In genomic region chr12:85804663-85805062, GRCh38 we compare ENCODE assay signal across 16 cellular contexts. TPM values are rescaled to one million over a fixed set of nuclear protein-coding genes. Genes with fewer than 3 reads are reported as not detected.
DNase-seq lines count a peak whose midpoint lies in the region; ATAC-seq and TF ChIP-seq lines count a peak whose summit lies in the region.
"Had no signal": no experiment of that assay in that cellular context is flagged by ENCODE, and none has a peak within 500 bp of the region (broad histone marks: within the 10 kb centered on the region; RNA-seq: fewer than 3 reads in every experiment).

No MANE protein-coding gene starts in this region.

- TF ChIP-seq CTCF in AG10803 (conservative IDR thresholded peaks at IDR 0.05; ENCODE audit: low read length) (no peak), brain microvascular endothelial cell (IDR thresholded peaks at IDR 0.05; ENCODE audit: low read depth, low read length, missing control alignments) (no peak), dorsolateral prefrontal cortex (IDR thresholded peaks at IDR 0.05 in 54 of 56, conservative IDR thresholded peaks at IDR 0.05 in 2 of 56; ENCODE audit: low read depth in 1 of 56, partially characterized antibody in 56 of 56) (no peak)

- H3K27me3 ChIP-seq in brain microvascular endothelial cell (replicated peaks) (no peaks in the 10 kb centered on the region), dorsolateral prefrontal cortex (no peaks in the 10 kb centered on the region)
- H3K27me3 ChIP-seq: pancreas, thyroid gland had no signal

- in situ Hi-C loops in brain microvascular endothelial cell (cut with HindIII; ENCODE audit: low pct_ligation_motif_present, low sequenced_read_pairs), result no loop called here

- peak; percentile 75 for DNase-seq in AG10803 (ENCODE audit: low read depth)
- peak; percentile 63 for DNase-seq in brain microvascular endothelial cell
- DNase-seq in kidney tubule cell (ENCODE audit: low spot score), result peak; percentile 41
- DNase-seq in NCI-H128 (lab: John Stamatoyannopoulos, UW; ENCODE audit: unreplicated experiment), result no peak
- DNase-seq in NCI-H774 (lab: John Stamatoyannopoulos, UW), result no peak
- DNase-seq in dorsolateral prefrontal cortex, result no peak
- DNase-seq: activated naive CD4-positive, alpha-beta T cell treated with anti-CD3 and anti-CD28 coated beads, Interleukin-2, amount 10 ng/mL, durations not matched to agents 7 days and 5 days; Kasumi-1; pancreas; stimulated activated CD4-positive, alpha-beta T cell treated with anti-CD3 and anti-CD28 coated beads, Interleukin-15, amount 100 ng/mL, for 24 hours; SW 1271; thyroid gland had no signal

- intact Hi-C loops in dorsolateral prefrontal cortex (cut with DNase I), result no loop called here

- no peaks in the 10 kb centered on the region for H3K36me3 ChIP-seq in brain microvascular endothelial cell (replicated peaks)
- H3K36me3 ChIP-seq: pancreas had no signal

- ATAC-seq in HG03432 (IDR thresholded peaks at IDR 0.05; ENCODE audit: unreplicated experiment) (peak; percentile 47), HG02610 (IDR thresholded peaks at IDR 0.05; ENCODE audit: unreplicated experiment) (no peak)
- ATAC-seq: pancreas, WTC11 had no signal

- peak overlapping the region; percentile 62 for H3K27ac ChIP-seq in brain microvascular endothelial cell
- no peak overlapping the region for H3K27ac ChIP-seq in dorsolateral prefrontal cortex
- H3K27ac ChIP-seq: HL-60, pancreas, thyroid gland had no signal

- H3K4me3 ChIP-seq in AG10803 (ENCODE audit: low read length) (peak overlapping the region; percentile 2), brain microvascular endothelial cell (ENCODE audit: low read depth, low read length) (no peak overlapping the region), dorsolateral prefrontal cortex (no peak overlapping the region)
- H3K4me3 ChIP-seq: pancreas, thyroid gland had no signal

RNA-seq across cellular contexts. Expression of gene RASSF9, which starts 31.5 kb away (rescaled TPM):
- total RNA-seq in dorsolateral prefrontal cortex, result 1 to 10 TPM in 3 of 120 experiments, under 1 TPM in 111, not detected in 6; 0.07 to 1.7 (median 0.31) TPM

Comparison
In these comparisons a context has a peak if more than half of its experiments do, and no peak if none do; other contexts are left out.
1. DNase-seq: peak in AG10803 (single experiment), brain microvascular endothelial cell (single experiment) and kidney tubule cell (single experiment); none in NCI-H128 (single experiment), NCI-H774 (single experiment) and dorsolateral prefrontal cortex (0 of 10).